Comparison of ENCODE assay signal across 12 cellular contexts in the genomic region with DNA sequence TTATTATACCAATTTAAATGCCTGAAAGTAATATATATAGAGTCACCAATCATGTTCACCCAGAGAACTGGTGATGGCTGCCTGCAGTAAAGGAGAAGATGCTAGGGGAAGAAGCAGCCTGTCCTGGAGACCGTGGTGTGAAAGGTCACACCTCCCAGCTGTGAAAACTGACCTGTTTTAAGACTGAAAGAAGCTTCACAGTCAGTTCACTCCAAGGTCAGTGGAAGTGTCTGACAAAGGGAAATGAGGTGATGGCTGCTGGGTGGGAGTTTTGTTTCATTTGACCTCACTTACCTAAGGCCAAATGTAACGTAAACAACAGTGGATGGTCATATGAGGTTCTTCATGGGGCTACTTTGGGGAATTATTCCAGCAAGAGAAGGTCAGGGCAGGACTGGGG.
DNase-seq lines count a peak whose midpoint lies in the region; ATAC-seq lines count a peak whose summit lies in the region.
"Had no signal": no experiment of that assay in that cellular context is flagged by ENCODE, and none has a peak within 500 bp of the region (broad histone marks: within the 10 kb centered on the region; RNA-seq: fewer than 3 reads in every experiment).

No MANE protein-coding gene starts in this region.

- peaks cover 11% of the 10 kb centered on the region for H3K36me3 Mint-ChIP-seq in activated CD4-positive, alpha-beta T cell treated with anti-CD3 and anti-CD28 coated beads, Interleukin-2, amount 10 ng/mL, durations not matched to agents 24 days and 14 days (ENCODE audit: low read depth)
- H3K36me3 Mint-ChIP-seq in natural killer cell treated with Interleukin-12 subunit alpha and Interleukin-12 subunit beta and Interleukin-15 and Interleukin-18, amount 100 ng/mL, for 72 hours = no peaks in the 10 kb centered on the region
- peaks cover 9% of the 10 kb centered on the region for H3K36me3 Mint-ChIP-seq in activated T-helper 2 cell treated with anti-CD3 and anti-CD28 coated beads, Interferon-gamma antibody, Interleukin-2, Interleukin-4, amounts not matched to agents 10 μg/mL and 5 μg/mL and 100 μg/mL, durations not matched to agents 14 hours and 24 hours and 36 hours (ENCODE audit: low read depth)

- no peak overlapping the region for H3K4me3 Mint-ChIP-seq in activated CD4-positive, alpha-beta T cell treated with anti-CD3 and anti-CD28 coated beads, Interleukin-2, amount 10 ng/mL, durations not matched to agents 24 days and 14 days
- no peak overlapping the region for H3K4me3 Mint-ChIP-seq in natural killer cell treated with Interleukin-12 subunit alpha and Interleukin-12 subunit beta and Interleukin-15 and Interleukin-18, amount 100 ng/mL, for 72 hours
- H3K4me3 Mint-ChIP-seq in activated T-helper 2 cell treated with anti-CD3 and anti-CD28 coated beads, Interferon-gamma antibody, Interleukin-2, Interleukin-4, amounts not matched to agents 10 μg/mL and 5 μg/mL and 100 μg/mL, durations not matched to agents 14 hours and 24 hours and 36 hours (ENCODE audit: low read depth) = no peak overlapping the region

- ATAC-seq in GM21723 (IDR thresholded peaks at IDR 0.05; ENCODE audit: unreplicated experiment) (peak; percentile 61), HG03378 (IDR thresholded peaks at IDR 0.05; ENCODE audit: unreplicated experiment) (peak; percentile 92)
- peak; percentile 79 to 80 for ATAC-seq in natural killer cell treated with Interleukin-12 subunit alpha and Interleukin-12 subunit beta and Interleukin-15 and Interleukin-18, amount 100 ng/mL, for 72 hours
- ATAC-seq: HCT116 had no signal

- DNase-seq in activated CD4-positive, alpha-beta T cell treated with anti-CD3 and anti-CD28 coated beads, Interleukin-2, amount 10 ng/mL, durations not matched to agents 24 days and 14 days = peak; percentile 49
- DNase-seq in activated CD4-positive, alpha-beta T cell treated with anti-CD3 and anti-CD28 coated beads, Interleukin-2, amount 50 U/mL, for 1 hour = no peak
- DNase-seq in natural killer cell treated with Interleukin-12 subunit alpha and Interleukin-12 subunit beta and Interleukin-15 and Interleukin-18, amount 100 ng/mL, for 72 hours (ENCODE audit: low spot score) = no peak
- no peak for DNase-seq in HK-2 (ENCODE audit: unreplicated experiment)
- no peak for DNase-seq in activated T-helper 2 cell treated with anti-CD3 and anti-CD28 coated beads, Interferon-gamma antibody, Interleukin-2, Interleukin-4, amounts not matched to agents 10 μg/mL and 5 μg/mL and 100 μg/mL, durations not matched to agents 14 hours and 24 hours and 36 hours (ENCODE audit: low spot score)
- no peak for DNase-seq in NCI-H526 treated with DMSO at 0.1 percent for 48 hours (lab: John Stamatoyannopoulos, UW)
- DNase-seq: activated gamma-delta T cell, hippocampal formation, NCI-H774 had no signal

- H3K9me3 Mint-ChIP-seq in activated CD4-positive, alpha-beta T cell treated with anti-CD3 and anti-CD28 coated beads, Interleukin-2, amount 10 ng/mL, durations not matched to agents 24 days and 14 days = peaks cover 15% of the 10 kb centered on the region
- no peaks in the 10 kb centered on the region for H3K9me3 Mint-ChIP-seq in natural killer cell treated with Interleukin-12 subunit alpha and Interleukin-12 subunit beta and Interleukin-15 and Interleukin-18, amount 100 ng/mL, for 72 hours
- H3K9me3 Mint-ChIP-seq in activated T-helper 2 cell treated with anti-CD3 and anti-CD28 coated beads, Interferon-gamma antibody, Interleukin-2, Interleukin-4, amounts not matched to agents 10 μg/mL and 5 μg/mL and 100 μg/mL, durations not matched to agents 14 hours and 24 hours and 36 hours = peaks cover 8% of the 10 kb centered on the region

- no peak overlapping the region for H3K27ac Mint-ChIP-seq in activated CD4-positive, alpha-beta T cell treated with anti-CD3 and anti-CD28 coated beads, Interleukin-2, amount 10 ng/mL, durations not matched to agents 24 days and 14 days
- H3K27ac Mint-ChIP-seq in natural killer cell treated with Interleukin-12 subunit alpha and Interleukin-12 subunit beta and Interleukin-15 and Interleukin-18, amount 100 ng/mL, for 72 hours = peak overlapping the region in 1 of 2 donors; percentile 58
- no peak overlapping the region for H3K27ac Mint-ChIP-seq in activated T-helper 2 cell treated with anti-CD3 and anti-CD28 coated beads, Interferon-gamma antibody, Interleukin-2, Interleukin-4, amounts not matched to agents 10 μg/mL and 5 μg/mL and 100 μg/mL, durations not matched to agents 14 hours and 24 hours and 36 hours

- peaks cover 49% of the 10 kb centered on the region for H3K4me1 Mint-ChIP-seq in activated CD4-positive, alpha-beta T cell treated with anti-CD3 and anti-CD28 coated beads, Interleukin-2, amount 10 ng/mL, durations not matched to agents 24 days and 14 days
- H3K4me1 Mint-ChIP-seq in natural killer cell treated with Interleukin-12 subunit alpha and Interleukin-12 subunit beta and Interleukin-15 and Interleukin-18, amount 100 ng/mL, for 72 hours (ENCODE audit: low read depth in 2 of 2) = peaks cover 27 to 47% of the 10 kb centered on the region in 2 donors
- peaks cover 32% of the 10 kb centered on the region for H3K4me1 Mint-ChIP-seq in activated T-helper 2 cell treated with anti-CD3 and anti-CD28 coated beads, Interferon-gamma antibody, Interleukin-2, Interleukin-4, amounts not matched to agents 10 μg/mL and 5 μg/mL and 100 μg/mL, durations not matched to agents 14 hours and 24 hours and 36 hours (ENCODE audit: low read depth)

- H3K27me3 Mint-ChIP-seq in activated CD4-positive, alpha-beta T cell treated with anti-CD3 and anti-CD28 coated beads, Interleukin-2, amount 10 ng/mL, durations not matched to agents 24 days and 14 days = no peaks in the 10 kb centered on the region
- no peaks in the 10 kb centered on the region for H3K27me3 Mint-ChIP-seq in natural killer cell treated with Interleukin-12 subunit alpha and Interleukin-12 subunit beta and Interleukin-15 and Interleukin-18, amount 100 ng/mL, for 72 hours
- no peaks in the 10 kb centered on the region for H3K27me3 Mint-ChIP-seq in activated T-helper 2 cell treated with anti-CD3 and anti-CD28 coated beads, Interferon-gamma antibody, Interleukin-2, Interleukin-4, amounts not matched to agents 10 μg/mL and 5 μg/mL and 100 μg/mL, durations not matched to agents 14 hours and 24 hours and 36 hours (ENCODE audit: low read depth)

- intact Hi-C loops in activated CD4-positive, alpha-beta T cell treated with anti-CD3 and anti-CD28 coated beads, Interleukin-2, amount 10 ng/mL, durations not matched to agents 24 days and 14 days (cut with micrococcal nuclease) = loop anchor here (1.0 kb wide), 1 partner anchor 13 kb away; no protein-coding TSS in a partner anchor
- intact Hi-C loops in activated T-helper 2 cell treated with anti-CD3 and anti-CD28 coated beads, Interferon-gamma antibody, Interleukin-2, Interleukin-4, amounts not matched to agents 10 μg/mL and 5 μg/mL and 100 μg/mL, durations not matched to agents 14 hours and 24 hours and 36 hours (cut with micrococcal nuclease) = no loop called here
